In the genomic region with DNA sequence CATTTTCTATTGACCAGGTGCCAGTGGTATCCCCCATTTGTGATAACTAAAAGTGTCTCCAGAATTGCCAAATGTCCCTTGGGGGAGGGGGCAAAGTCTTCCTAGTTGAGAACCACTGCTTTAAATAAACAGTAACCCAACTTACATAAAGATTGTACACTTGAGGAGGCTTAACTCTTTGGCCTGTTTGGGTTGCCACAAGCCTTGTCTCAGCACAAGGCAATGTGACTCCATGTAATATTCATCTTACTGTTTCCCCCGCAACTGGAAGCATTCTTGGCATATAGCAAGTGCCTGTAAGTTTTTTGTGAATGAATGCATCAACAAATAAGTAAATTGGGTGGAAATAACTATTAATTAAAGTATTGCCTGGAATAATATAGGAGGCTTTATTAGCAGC, we compare ENCODE assay signal across 2 cellular contexts.
TF ChIP-seq lines count a peak whose summit lies in the region.

No MANE protein-coding gene starts in this region.

TF ChIP-seq in IMR-90, 13 proteins besides CTCF, POLR2A, EP300 and RAD21:
- TF ChIP-seq MAZ (IDR thresholded peaks at IDR 0.05; ENCODE audit: borderline replicate concordance, low read depth, low read length): no peak
- TF ChIP-seq, protein P1, sequence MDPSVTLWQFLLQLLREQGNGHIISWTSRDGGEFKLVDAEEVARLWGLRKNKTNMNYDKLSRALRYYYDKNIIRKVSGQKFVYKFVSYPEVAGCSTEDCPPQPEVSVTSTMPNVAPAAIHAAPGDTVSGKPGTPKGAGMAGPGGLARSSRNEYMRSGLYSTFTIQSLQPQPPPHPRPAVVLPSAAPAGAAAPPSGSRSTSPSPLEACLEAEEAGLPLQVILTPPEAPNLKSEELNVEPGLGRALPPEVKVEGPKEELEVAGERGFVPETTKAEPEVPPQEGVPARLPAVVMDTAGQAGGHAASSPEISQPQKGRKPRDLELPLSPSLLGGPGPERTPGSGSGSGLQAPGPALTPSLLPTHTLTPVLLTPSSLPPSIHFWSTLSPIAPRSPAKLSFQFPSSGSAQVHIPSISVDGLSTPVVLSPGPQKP (IDR thresholded peaks at IDR 0.05; ENCODE audit: borderline replicate concordance, low read depth, low read length): no peak
- TF ChIP-seq CEBPB (IDR thresholded peaks at IDR 0.05; ENCODE audit: low read depth, low read length): peak; percentile 36; the same call in 1 of the 2 replicates
- no peak for TF ChIP-seq NFE2L2 (IDR thresholded peaks at IDR 0.05; ENCODE audit: low read depth, low read length)
- TF ChIP-seq CHD1 (IDR thresholded peaks at IDR 0.05; ENCODE audit: low read depth, low read length): no peak

TF ChIP-seq in K562, 482 proteins besides CTCF, POLR2A, EP300 and RAD21:
- no peak for TF ChIP-seq NR2C2 (CRISPR knock-in tag; IDR thresholded peaks at IDR 0.05)
- TF ChIP-seq NR2C2 (tag; IDR thresholded peaks at IDR 0.05): 0 out of 2 replicates have a peak, but pooled peaks have one; percentile 18
- no peak for TF ChIP-seq YY1 (IDR thresholded peaks at IDR 0.05; ENCODE audit: borderline replicate concordance in 1 of 3, control insufficient read depth in 1 of 3, extremely low read depth in 1 of 3, insufficient read depth in 3 of 3, insufficient read length in 1 of 3, insufficient replicate concordance in 2 of 3, low read depth in 1 of 3, low read length in 2 of 3)
- TF ChIP-seq ZNF584 (CRISPR knock-in tag; IDR thresholded peaks at IDR 0.05; ENCODE audit: low read depth): peak; percentile 31; the same call in 1 of the 2 replicates
- TF ChIP-seq, protein P2, sequence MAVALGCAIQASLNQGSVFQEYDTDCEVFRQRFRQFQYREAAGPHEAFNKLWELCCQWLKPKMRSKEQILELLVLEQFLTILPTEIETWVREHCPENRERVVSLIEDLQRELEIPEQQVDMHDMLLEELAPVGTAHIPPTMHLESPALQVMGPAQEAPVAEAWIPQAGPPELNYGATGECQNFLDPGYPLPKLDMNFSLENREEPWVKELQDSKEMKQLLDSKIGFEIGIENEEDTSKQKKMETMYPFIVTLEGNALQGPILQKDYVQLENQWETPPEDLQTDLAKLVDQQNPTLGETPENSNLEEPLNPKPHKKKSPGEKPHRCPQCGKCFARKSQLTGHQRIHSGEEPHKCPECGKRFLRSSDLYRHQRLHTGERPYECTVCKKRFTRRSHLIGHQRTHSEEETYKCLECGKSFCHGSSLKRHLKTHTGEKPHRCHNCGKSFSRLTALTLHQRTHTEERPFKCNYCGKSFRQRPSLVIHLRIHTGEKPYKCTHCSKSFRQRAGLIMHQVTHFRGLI (CRISPR knock-in tag; IDR thresholded peaks at IDR 0.05): no peak
- TF ChIP-seq, protein P3, sequence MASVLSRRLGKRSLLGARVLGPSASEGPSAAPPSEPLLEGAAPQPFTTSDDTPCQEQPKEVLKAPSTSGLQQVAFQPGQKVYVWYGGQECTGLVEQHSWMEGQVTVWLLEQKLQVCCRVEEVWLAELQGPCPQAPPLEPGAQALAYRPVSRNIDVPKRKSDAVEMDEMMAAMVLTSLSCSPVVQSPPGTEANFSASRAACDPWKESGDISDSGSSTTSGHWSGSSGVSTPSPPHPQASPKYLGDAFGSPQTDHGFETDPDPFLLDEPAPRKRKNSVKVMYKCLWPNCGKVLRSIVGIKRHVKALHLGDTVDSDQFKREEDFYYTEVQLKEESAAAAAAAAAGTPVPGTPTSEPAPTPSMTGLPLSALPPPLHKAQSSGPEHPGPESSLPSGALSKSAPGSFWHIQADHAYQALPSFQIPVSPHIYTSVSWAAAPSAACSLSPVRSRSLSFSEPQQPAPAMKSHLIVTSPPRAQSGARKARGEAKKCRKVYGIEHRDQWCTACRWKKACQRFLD (CRISPR knock-in tag; IDR thresholded peaks at IDR 0.05): no peak
TF ChIP-seq in K562: peak in this region for 2.
